18 cellular contexts compared by ENCODE assay signal in genomic region chr1:18618546-18619466, GRCh38. TPM values are rescaled to one million over a fixed set of nuclear protein-coding genes. Genes with fewer than 3 reads are reported as not detected.
A peak's percentile ranks its signal among the peaks of the same experiment; 100 is the strongest.
DNase-seq lines count a peak whose midpoint lies in the region; ATAC-seq, FAIRE-seq and TF ChIP-seq lines count a peak whose summit lies in the region.
"Had no signal": no experiment of that assay in that cellular context is flagged by ENCODE, and none has a peak within 500 bp of the region (broad histone marks: within the 10 kb centered on the region; RNA-seq: fewer than 3 reads in every experiment).

No MANE protein-coding gene starts in this region.

- H3K79me2 ChIP-seq in astrocyte (ENCODE audit: insufficient read depth, low read length) = no peaks in the 10 kb centered on the region

- no peaks in the 10 kb centered on the region for H3K4me1 ChIP-seq in astrocyte (ENCODE audit: insufficient read depth, low read length)

- POLR2A ChIA-PET in activated CD4-positive, alpha-beta memory T cell treated with anti-CD3 and anti-CD28 coated beads, Interleukin-2, amount 10 ng/mL, durations not matched to agents 7 days and 5 days (lab: Charles Lee) = no interaction called here

- H3K27ac Mint-ChIP-seq in astrocyte (ENCODE audit: unreplicated experiment) = no peak overlapping the region
- no peak overlapping the region for H3K27ac Mint-ChIP-seq in activated CD4-positive, alpha-beta memory T cell treated with anti-CD3 and anti-CD28 coated beads, Interleukin-2, amount 10 ng/mL, durations not matched to agents 7 days and 5 days
- H3K27ac Mint-ChIP-seq: activated B cell treated with CpG ODN at 0.5 μM for 24 hours; CD4-positive, alpha-beta T cell; memory B cell; stimulated activated naive CD8-positive, alpha-beta T cell treated with anti-CD3 and anti-CD28 coated beads, Interleukin-15, Interleukin-2, amounts not matched to agents 100 ng/mL and 50 ng/mL, for 24 hours had no signal

- H3K27me3 Mint-ChIP-seq in astrocyte (ENCODE audit: low read depth, unreplicated experiment) = peaks cover 70% of the 10 kb centered on the region
- peaks cover 22% of the 10 kb centered on the region for H3K27me3 Mint-ChIP-seq in activated CD4-positive, alpha-beta memory T cell treated with anti-CD3 and anti-CD28 coated beads, Interleukin-2, amount 10 ng/mL, durations not matched to agents 7 days and 5 days

- peaks cover 3% of the 10 kb centered on the region for H3K9me3 Mint-ChIP-seq in astrocyte (ENCODE audit: unreplicated experiment)
- no peaks in the 10 kb centered on the region for H3K9me3 Mint-ChIP-seq in activated CD4-positive, alpha-beta memory T cell treated with anti-CD3 and anti-CD28 coated beads, Interleukin-2, amount 10 ng/mL, durations not matched to agents 7 days and 5 days
- H3K9me3 Mint-ChIP-seq: activated B cell treated with CpG ODN at 0.5 μM for 24 hours; CD4-positive, alpha-beta T cell; stimulated activated naive CD8-positive, alpha-beta T cell treated with anti-CD3 and anti-CD28 coated beads, Interleukin-15, Interleukin-2, amounts not matched to agents 100 ng/mL and 50 ng/mL, for 24 hours had no signal

- DNase-seq in NOMO-1 treated with DMSO at 0.1 percent for 48 hours (lab: John Stamatoyannopoulos, UW; ENCODE audit: unreplicated experiment) (peak; percentile 1), NOMO-1 (lab: John Stamatoyannopoulos, UW; ENCODE audit: unreplicated experiment in 2 of 2) (no peak), LoVo (ENCODE audit: low spot score) (peak; percentile 67), astrocyte (ENCODE audit: low read depth) (peak; percentile 18), posterior vena cava (ENCODE audit: low spot score) (peak; percentile 30)
- DNase-seq in activated CD4-positive, alpha-beta memory T cell treated with anti-CD3 and anti-CD28 coated beads, Interleukin-2, amount 10 ng/mL, durations not matched to agents 7 days and 5 days = no peak
- DNase-seq: activated B cell treated with CpG ODN at 0.5 μM for 24 hours; amygdala; CD4-positive, alpha-beta T cell; cortex of kidney; GOT3; MM.1S had no signal

- H3K4me2 ChIP-seq in astrocyte (ENCODE audit: low read length) = no peak overlapping the region

- no peak for ATAC-seq in HG03354 (IDR thresholded peaks at IDR 0.05; ENCODE audit: poor library complexity, severe bottlenecking, unreplicated experiment)
- ATAC-seq in HG03280 (IDR thresholded peaks at IDR 0.05; ENCODE audit: unreplicated experiment) = no peak

- H3K4me1 Mint-ChIP-seq in astrocyte (ENCODE audit: low read depth, unreplicated experiment) = no peaks in the 10 kb centered on the region
- H3K4me1 Mint-ChIP-seq in activated CD4-positive, alpha-beta memory T cell treated with anti-CD3 and anti-CD28 coated beads, Interleukin-2, amount 10 ng/mL, durations not matched to agents 7 days and 5 days = no peaks in the 10 kb centered on the region
- H3K4me1 Mint-ChIP-seq: activated B cell treated with CpG ODN at 0.5 μM for 24 hours, memory B cell had no signal

- no peaks in the 10 kb centered on the region for H3K36me3 ChIP-seq in astrocyte (ENCODE audit: insufficient read depth, low read length)

- CTCF ChIA-PET in activated CD4-positive, alpha-beta memory T cell treated with anti-CD3 and anti-CD28 coated beads, Interleukin-2, amount 10 ng/mL, durations not matched to agents 7 days and 5 days (lab: Charles Lee) = interaction anchor here (0.6 kb wide), 1 partner anchor 1594 kb away, joined by 3 read pairs; no protein-coding TSS in a partner anchor

- H4K20me1 ChIP-seq in astrocyte (ENCODE audit: insufficient read depth, low read length) = no peaks in the 10 kb centered on the region

- intact Hi-C loops in posterior vena cava (cut with DNase I) = no loop called here

- no peaks in the 10 kb centered on the region for H3K36me3 Mint-ChIP-seq in astrocyte (ENCODE audit: low read depth, unreplicated experiment)
- no peaks in the 10 kb centered on the region for H3K36me3 Mint-ChIP-seq in activated CD4-positive, alpha-beta memory T cell treated with anti-CD3 and anti-CD28 coated beads, Interleukin-2, amount 10 ng/mL, durations not matched to agents 7 days and 5 days (ENCODE audit: low read depth)
- H3K36me3 Mint-ChIP-seq: memory B cell had no signal

- TF ChIP-seq CTCF in astrocyte (IDR thresholded peaks at IDR 0.05; ENCODE audit: insufficient read depth, low read depth, low read length) = no peak

- H3K27me3 ChIP-seq in astrocyte (ENCODE audit: insufficient read depth, low read length) = peaks cover 3% of the 10 kb centered on the region

- H3K9me3 ChIP-seq in astrocyte (ENCODE audit: insufficient read depth, low read depth, low read length) = no peaks in the 10 kb centered on the region

- H3K9ac ChIP-seq in astrocyte (ENCODE audit: low read length) = no peak overlapping the region

- H3K27ac ChIP-seq in astrocyte (ENCODE audit: low read depth, low read length) = no peak overlapping the region
- H3K27ac ChIP-seq: 22Rv1 had no signal

- H3K4me3 ChIP-seq in astrocyte (ENCODE audit: insufficient read depth, low read depth, low read length) = no peak overlapping the region

- no peak overlapping the region for H3K4me3 Mint-ChIP-seq in astrocyte (ENCODE audit: unreplicated experiment)
- no peak overlapping the region for H3K4me3 Mint-ChIP-seq in activated CD4-positive, alpha-beta memory T cell treated with anti-CD3 and anti-CD28 coated beads, Interleukin-2, amount 10 ng/mL, durations not matched to agents 7 days and 5 days
- H3K4me3 Mint-ChIP-seq: activated B cell treated with CpG ODN at 0.5 μM for 24 hours; CD4-positive, alpha-beta T cell; memory B cell; stimulated activated naive CD8-positive, alpha-beta T cell treated with anti-CD3 and anti-CD28 coated beads, Interleukin-15, Interleukin-2, amounts not matched to agents 100 ng/mL and 50 ng/mL, for 24 hours had no signal

- H2AFZ ChIP-seq in astrocyte (ENCODE audit: low read depth, low read length) = no peak overlapping the region

- peak; percentile 50 for FAIRE-seq in astrocyte (lab: Jason Lieb, UNC)

RNA-seq across cellular contexts. Expression of gene PAX7, which starts 11.8 kb away (rescaled TPM):
- total RNA-seq in astrocyte = 0.05 TPM in 1 of 2 replicates, not detected in the other
- not detected for total RNA-seq in posterior vena cava
- not detected for total RNA-seq in activated CD4-positive, alpha-beta memory T cell treated with anti-CD3 and anti-CD28 coated beads, Interleukin-2, amount 10 ng/mL, durations not matched to agents 7 days and 5 days
- total RNA-seq: activated B cell treated with CpG ODN at 0.5 μM for 24 hours; CD4-positive, alpha-beta T cell; fibroblast of lung had no signal

Comparison
In these comparisons a context has a peak if more than half of its experiments do, and no peak if none do; other contexts are left out.
1. DNase-seq: peak in NOMO-1 treated with DMSO at 0.1 percent for 48 hours (single experiment), LoVo (single experiment), astrocyte (single experiment) and posterior vena cava (single experiment); none in NOMO-1 (0 of 2) and activated CD4-positive, alpha-beta memory T cell treated with anti-CD3 and anti-CD28 coated beads, Interleukin-2, amount 10 ng/mL, durations not matched to agents 7 days and 5 days (single experiment).